ENCODE assay signal across 24 cellular contexts in the genomic region with DNA sequence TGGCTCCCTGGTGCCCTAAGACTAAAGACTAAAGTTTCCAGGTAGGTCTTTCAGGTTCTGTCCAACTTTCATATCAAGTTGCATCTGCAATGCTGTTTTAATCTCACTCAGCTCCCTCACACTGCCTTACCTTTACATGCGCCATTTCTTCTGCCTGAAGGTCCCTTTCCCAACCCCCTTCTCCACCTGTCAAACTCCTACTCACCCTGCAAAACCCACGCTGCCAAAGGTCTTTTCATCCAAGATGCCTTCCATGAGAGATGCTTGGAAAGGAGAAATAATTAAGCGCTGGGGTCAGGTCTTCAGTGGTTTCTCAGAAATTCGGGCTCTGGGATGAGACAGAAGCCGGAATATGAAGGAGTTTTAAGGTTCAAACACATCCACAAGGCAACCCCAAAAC.
"Had no signal": no experiment of that assay in that cellular context is flagged by ENCODE, and none has a peak within 500 bp of the region (broad histone marks: within the 10 kb centered on the region; RNA-seq: fewer than 3 reads in every experiment).

No MANE protein-coding gene starts in this region.

- H3K27ac ChIP-seq: colonic mucosa, coronary artery, dorsolateral prefrontal cortex, epithelial cell of prostate, esophagus muscularis mucosa, esophagus squamous epithelium, foreskin keratinocyte, gastroesophageal sphincter, heart left ventricle, heart right ventricle, hepatocyte had no signal

- H3K27me3 ChIP-seq: colonic mucosa, esophagus muscularis mucosa, esophagus squamous epithelium, foreskin keratinocyte, gastrocnemius medialis, gastroesophageal sphincter, heart left ventricle, hepatocyte had no signal

- H3K36me3 ChIP-seq: colonic mucosa, esophagus muscularis mucosa, esophagus squamous epithelium, gastrocnemius medialis, gastroesophageal sphincter, heart left ventricle, heart right ventricle had no signal

- H3K79me2 ChIP-seq: hepatocyte had no signal

- H3K4me1 Mint-ChIP-seq: endodermal cell had no signal

- H3K9me3 ChIP-seq: colonic mucosa, gastrocnemius medialis had no signal

- H3K4me3 ChIP-seq: colonic mucosa, coronary artery, dorsolateral prefrontal cortex, esophagus muscularis mucosa, esophagus squamous epithelium, gastrocnemius medialis, gastroesophageal sphincter, heart left ventricle, heart right ventricle, hepatocyte had no signal

- H2AFZ ChIP-seq: hepatocyte had no signal

- H3K4me2 ChIP-seq: hepatocyte had no signal

- DNase-seq: colonic mucosa; cortex of kidney; dorsolateral prefrontal cortex; effector CD4-positive, alpha-beta T cell; effector memory CD4-positive, alpha-beta T cell; effector memory CD8-positive, alpha-beta T cell; endodermal cell; erythroblast; esophagus squamous epithelium; foreskin fibroblast; foreskin keratinocyte; foreskin melanocyte; gastrocnemius medialis; glutamatergic neuron; head of caudate nucleus; heart left ventricle; heart right ventricle had no signal

- H3K4me1 ChIP-seq: colonic mucosa, esophagus muscularis mucosa, esophagus squamous epithelium, foreskin keratinocyte, gastroesophageal sphincter, heart left ventricle, heart right ventricle had no signal

- H3K27ac Mint-ChIP-seq: dendritic cell treated with granulocyte-macrophage colony-stimulating factor and Interleukin-4, amounts not matched to agents 40 ng/mL and 50 ng/mL, for 4 days; effector memory CD8-positive, alpha-beta T cell; endodermal cell had no signal

- ATAC-seq: effector memory CD8-positive, alpha-beta T cell; esophagus mucosa; foreskin keratinocyte; gastrocnemius medialis; gastroesophageal sphincter had no signal

- H3K4me3 Mint-ChIP-seq: dendritic cell treated with granulocyte-macrophage colony-stimulating factor and Interleukin-4, amounts not matched to agents 40 ng/mL and 50 ng/mL, for 4 days; effector memory CD8-positive, alpha-beta T cell; endodermal cell had no signal
